Comparison of ENCODE assay signal across 32 cellular contexts in genomic region chr22:39979458-39979857, GRCh38. TPM values are rescaled to one million over a fixed set of nuclear protein-coding genes. Genes with fewer than 3 reads are reported as not detected.
"Had no signal": no experiment of that assay in that cellular context is flagged by ENCODE, and none has a peak within 500 bp of the region (broad histone marks: within the 10 kb centered on the region; RNA-seq: fewer than 3 reads in every experiment).

No MANE protein-coding gene starts in this region.

- H3K27me3 ChIP-seq: pancreas had no signal

- H3K4me1 ChIP-seq: gastroesophageal sphincter, pancreas, psoas muscle, sigmoid colon, stomach, tibial artery, upper lobe of right lung had no signal

- H3K9me3 ChIP-seq: gastroesophageal sphincter, pancreas, psoas muscle, sigmoid colon, stomach, tibial artery, upper lobe of right lung had no signal

- H3K9me3 Mint-ChIP-seq: activated CD4-positive, alpha-beta memory T cell treated with anti-CD3 and anti-CD28 coated beads, Interleukin-2, amount 10 ng/mL, durations not matched to agents 7 days and 5 days; activated CD4-positive, alpha-beta T cell treated with anti-CD3 and anti-CD28 coated beads, Interleukin-2, amount 10 ng/mL, durations not matched to agents 24 days and 14 days; mesothelial cell of epicardium; neural crest cell; T-cell had no signal

- ATAC-seq: gastroesophageal sphincter; pancreas; psoas muscle; stimulated activated naive B cell treated with anti-CD40 and anti-IgM and Interleukin-4, amounts not matched to agents 10 μg/mL and 1 μg/mL and 100 μg/mL, for 72 hours; upper lobe of right lung had no signal

- H3K36me3 Mint-ChIP-seq: activated naive CD4-positive, alpha-beta T cell treated with anti-CD3 and anti-CD28 coated beads, Interleukin-2, amount 50 U/mL, for 72 hours; mesothelial cell of epicardium had no signal

- H3K36me3 ChIP-seq: gastroesophageal sphincter, pancreas, sigmoid colon, stomach, tibial artery, upper lobe of right lung had no signal

- FAIRE-seq: endothelial cell of umbilical vein, kidney, pancreas, small intestine had no signal

- H3K4me3 ChIP-seq: gastroesophageal sphincter, hepatocyte, pancreas, psoas muscle, sigmoid colon, stomach, tibial artery, upper lobe of right lung had no signal

- H3K79me2 ChIP-seq: hepatocyte had no signal

- H3K4me1 Mint-ChIP-seq: mesothelial cell of epicardium; naive B cell; stimulated activated naive B cell treated with anti-CD40 and anti-IgM and Interleukin-4, amounts not matched to agents 10 μg/mL and 1 μg/mL and 100 μg/mL, for 72 hours had no signal

- H2AFZ ChIP-seq: hepatocyte had no signal

- H3K4me3 Mint-ChIP-seq: activated CD4-positive, alpha-beta memory T cell treated with anti-CD3 and anti-CD28 coated beads, Interleukin-2, amount 10 ng/mL, durations not matched to agents 7 days and 5 days; activated CD4-positive, alpha-beta T cell treated with anti-CD3 and anti-CD28 coated beads, Interleukin-2, amount 10 ng/mL, durations not matched to agents 24 days and 14 days; mesothelial cell of epicardium; neural crest cell; stimulated activated naive B cell treated with anti-CD40 and anti-IgM and Interleukin-4, amounts not matched to agents 10 μg/mL and 1 μg/mL and 100 μg/mL, for 72 hours had no signal

- DNase-seq: activated CD4-positive, alpha-beta memory T cell treated with anti-CD3 and anti-CD28 coated beads, Interleukin-2, amount 10 ng/mL, durations not matched to agents 7 days and 5 days; activated CD4-positive, alpha-beta T cell treated with anti-CD3 and anti-CD28 coated beads, Interleukin-2, amount 10 ng/mL, durations not matched to agents 24 days and 14 days; activated CD4-positive, CD25-positive, alpha-beta regulatory T cell treated with anti-CD3 and anti-CD28 coated beads, Interleukin-2, amount 50 U/mL, for 72 hours; activated gamma-delta T cell treated with Interleukin-2 at 50 U/mL for 16 hours; activated T-cell treated with anti-CD3 and anti-CD28 coated beads, Interleukin-2, amount 50 U/mL, for 1 hour; amniotic stem cell; caudate nucleus; cortex of kidney; kidney; naive B cell; nucleus accumbens; pancreas; psoas muscle; sigmoid colon; small intestine; stimulated activated CD4-positive, alpha-beta T cell treated with anti-CD3 and anti-CD28 coated beads, Interleukin-4, amount 100 ng/mL, for 4 hours; stimulated activated CD8-positive, alpha-beta memory T cell treated with anti-CD3 and anti-CD28 coated beads, Interleukin-4, amount 100 ng/mL, for 48 hours; stimulated activated naive B cell treated with anti-CD40 and anti-IgM and Interleukin-4, amounts not matched to agents 10 μg/mL and 1 μg/mL and 100 μg/mL, for 72 hours; stomach; T-cell; T-helper 9 cell; tibial artery; upper lobe of right lung had no signal

- H3K27me3 Mint-ChIP-seq: activated CD4-positive, alpha-beta memory T cell treated with anti-CD3 and anti-CD28 coated beads, Interleukin-2, amount 10 ng/mL, durations not matched to agents 7 days and 5 days; activated CD4-positive, alpha-beta T cell treated with anti-CD3 and anti-CD28 coated beads, Interleukin-2, amount 10 ng/mL, durations not matched to agents 24 days and 14 days; T-cell had no signal

- H3K27ac Mint-ChIP-seq: activated CD4-positive, alpha-beta memory T cell treated with anti-CD3 and anti-CD28 coated beads, Interleukin-2, amount 10 ng/mL, durations not matched to agents 7 days and 5 days; activated CD4-positive, alpha-beta T cell treated with anti-CD3 and anti-CD28 coated beads, Interleukin-2, amount 10 ng/mL, durations not matched to agents 24 days and 14 days; mesothelial cell of epicardium; naive B cell; stimulated activated naive B cell treated with anti-CD40 and anti-IgM and Interleukin-4, amounts not matched to agents 10 μg/mL and 1 μg/mL and 100 μg/mL, for 72 hours had no signal

- H3K4me2 ChIP-seq: hepatocyte had no signal

- H3K27ac ChIP-seq: gastroesophageal sphincter, hepatocyte, pancreas, psoas muscle, sigmoid colon, stomach, tibial artery, upper lobe of right lung had no signal

RNA-seq across cellular contexts. Expression of gene FAM83F, which starts 15.3 kb away (rescaled TPM):
- total RNA-seq: activated CD4-positive, alpha-beta memory T cell treated with anti-CD3 and anti-CD28 coated beads, Interleukin-2, amount 10 ng/mL, durations not matched to agents 7 days and 5 days; endothelial cell of umbilical vein; fibroblast of lung; fibroblast of villous mesenchyme had no signal
- polyA plus RNA-seq: endothelial cell of umbilical vein, fibroblast of lung had no signal

RNA-seq across cellular contexts. Expression of gene TMA7B, which starts 19.3 kb away (rescaled TPM):
- total RNA-seq: chondrocyte, endothelial cell of umbilical vein, fibroblast of lung, fibroblast of villous mesenchyme, gastroesophageal sphincter, hepatocyte, mesothelial cell of epicardium, neural crest cell, psoas muscle, sigmoid colon had no signal
- polyA plus RNA-seq: endothelial cell of umbilical vein, fibroblast of lung, hepatocyte, pancreas, psoas muscle, stomach had no signal
